8 cellular contexts compared by ENCODE assay signal in genomic region chr5:160399402-160400353, GRCh38. TPM values are rescaled to one million over a fixed set of nuclear protein-coding genes. Genes with fewer than 3 reads are reported as not detected.
DNase-seq lines count a peak whose midpoint lies in the region; ATAC-seq, FAIRE-seq and TF ChIP-seq lines count a peak whose summit lies in the region.

FAM200C (minus strand) TSS chr5:160400054; CDS start chr5:160395490, 4,564 bp downstream.

- H3K56ac ChIP-seq in H1 (replicated peaks; ENCODE audit: insufficient read length, low read depth, low read length) (peak within 1 kb of the TSS; percentile 22), mesendoderm (ENCODE audit: low read length) (peak within 1 kb of the TSS; percentile 94)

- H3K14ac ChIP-seq in H1 (ENCODE audit: insufficient read length), result no peak within 1 kb of the TSS

- DNase-seq in Caco-2 (peak; percentile 94 to 95), HT1080 (ENCODE audit: low read depth) (peak; percentile 89), H1 (ENCODE audit: low read depth in 1 of 2, low spot score in 2 of 2) (peak; percentile 60 to 92), mesendoderm (peak; percentile 98)
- peak; percentile 87 for DNase-seq in NK-92 treated with Interleukin-12 subunit alpha and Interleukin-12 subunit beta, amount 100 ng/mL, for 24 hours (lab: John Stamatoyannopoulos, UW)
- peak in 2 of 3 experiments; percentile 36 to 47 for DNase-seq in activated CD8-positive, alpha-beta memory T cell treated with anti-CD3 and anti-CD28 coated beads for 48 hours (ENCODE audit: low read depth in 2 of 3, low spot score in 2 of 3)
- DNase-seq in stimulated activated CD8-positive, alpha-beta memory T cell treated with anti-CD3 and anti-CD28 coated beads, Interleukin-12 subunit alpha, Interleukin-12 subunit beta, amount 100 ng/mL, for 4 hours (ENCODE audit: low read depth), result peak; percentile 41

- H3K36me3 Mint-ChIP-seq in Caco-2 (ENCODE audit: insufficient read depth, unreplicated experiment), result peaks cover 30% of the 10 kb centered on the region

- TF ChIP-seq EP300 in H1 (IDR thresholded peaks at IDR 0.05; ENCODE audit: borderline replicate concordance in 1 of 2, low read depth in 2 of 2, low read length in 2 of 2), result no peak

- 6% methylated on average over 41 of the region's 41 CpGs; no CpG with 5 or more reads in 1 of the 2 experiments for WGBS in H1 (ENCODE audit: extremely low coverage in 1 of 2, insufficient coverage in 1 of 2, insufficient read length in 1 of 2, insufficient replicate concordance in 2 of 2, low coverage in 1 of 2, low lambda C conversion rate in 2 of 2, missing lambda C conversion rate in 1 of 2), 2 experiments
- no CpG with 5 or more reads among the region's 41 CpGs for WGBS in mesendoderm (ENCODE audit: extremely low coverage, insufficient coverage, low lambda C conversion rate)

- POLR2A ChIA-PET in Caco-2 (lab: Charles Lee), result interaction anchor here (0.6 to 2.0 kb wide), 3 partner anchors 19 to 380 kb away, joined by 3 to 21 read pairs (median 3); partner anchors contain the start of gene SLU7
- POLR2A ChIA-PET in H1 (lab: Charles Lee; ENCODE audit: partially characterized antibody), result interaction anchor here (0.6 to 1.9 kb wide), 8 partner anchors 9 to 886 kb away, joined by 3 to 5 read pairs (median 4); partner anchors contain the start of genes PTTG1 and SLU7

- H3K27ac ChIP-seq in H1 (ENCODE audit: low read depth, low read length), result peak within 1 kb of the TSS; percentile 95
- peak within 1 kb of the TSS; percentile 95 for H3K27ac ChIP-seq in mesendoderm (ENCODE audit: low read depth, low read length)

- H2BK5ac ChIP-seq in H1 (ENCODE audit: low read depth, low read length) (peak within 1 kb of the TSS; percentile 79), mesendoderm (ENCODE audit: low read length) (peak within 1 kb of the TSS; percentile 89)

- H2BK120ac ChIP-seq in H1 (replicated peaks; ENCODE audit: low read depth, low read length) (no peak within 1 kb of the TSS), mesendoderm (ENCODE audit: low read depth, low read length) (peak within 1 kb of the TSS; percentile 47)

- H3K18ac ChIP-seq in H1 (ENCODE audit: extremely low read depth, low read length) (peak within 1 kb of the TSS; percentile 99), mesendoderm (ENCODE audit: low read length) (peak within 1 kb of the TSS; percentile 97)

- no peak for TF ChIP-seq RAD21 in H1 (IDR thresholded peaks at IDR 0.05 in 1 of 2, conservative IDR thresholded peaks at IDR 0.05 in 1 of 2; ENCODE audit: low read depth in 2 of 2, low read length in 2 of 2)

- peak within 1 kb of the TSS; percentile 95 for H4K5ac ChIP-seq in H1 (ENCODE audit: insufficient read length, low read depth, low read length)
- H4K5ac ChIP-seq in mesendoderm (ENCODE audit: low read length), result peak within 1 kb of the TSS; percentile 100

- no peak within 1 kb of the TSS for H3K23ac ChIP-seq in H1 (ENCODE audit: insufficient read length)
- no peak within 1 kb of the TSS for H3K23ac ChIP-seq in mesendoderm (ENCODE audit: low read length)

- no peak for FAIRE-seq in H1 (lab: Jason Lieb, UNC)

- no peaks in the 10 kb centered on the region for H3K9me3 Mint-ChIP-seq in Caco-2 (ENCODE audit: unreplicated experiment)

- no peak within 1 kb of the TSS for H2BK15ac ChIP-seq in H1 (ENCODE audit: low read length)
- H2BK15ac ChIP-seq in mesendoderm (replicated peaks; ENCODE audit: low read depth), result no peak within 1 kb of the TSS

- H4K20me1 ChIP-seq in H1 (replicated peaks in 1 of 2; ENCODE audit: control insufficient read depth in 1 of 2, insufficient read depth in 2 of 2, low read length in 2 of 2), result no peaks in the 10 kb centered on the region

- H3K4ac ChIP-seq in H1 (replicated peaks; ENCODE audit: insufficient read length, low read depth, low read length) (no peak within 1 kb of the TSS), mesendoderm (ENCODE audit: low read depth, low read length) (peak within 1 kb of the TSS; percentile 71)

- peak within 1 kb of the TSS; percentile 96 for H3K4me3 Mint-ChIP-seq in Caco-2 (ENCODE audit: unreplicated experiment)

- BruUV-seq in Caco-2 (replicated peaks; lab: Mats Ljungman, UMichigan), result TSS peak; percentile 60

- peak within 1 kb of the TSS; percentile 61 for H4K91ac ChIP-seq in H1 (replicated peaks; ENCODE audit: insufficient read length, low read length)

- H3K9ac ChIP-seq in H1 (replicated peaks in 1 of 4; ENCODE audit: extremely low read depth in 1 of 4, low read depth in 3 of 4, low read length in 3 of 4) (peak within 1 kb of the TSS; percentile 95 to 98 (median 96)), mesendoderm (ENCODE audit: low read length) (peak within 1 kb of the TSS; percentile 90)

- H2BK12ac ChIP-seq in H1 (ENCODE audit: low read depth, low read length), result no peak within 1 kb of the TSS

- no peaks in the 10 kb centered on the region for H3K27me3 Mint-ChIP-seq in Caco-2 (ENCODE audit: insufficient read depth, unreplicated experiment)

- H3K36me3 ChIP-seq in Caco-2 (ENCODE audit: control insufficient read depth, insufficient read depth, low read length) (no peaks in the 10 kb centered on the region), H1 (ENCODE audit: control insufficient read depth in 2 of 4, insufficient read depth in 4 of 4, low read length in 3 of 4) (peaks cover 4 to 20% (median 18%) of the 10 kb centered on the region in 4 experiments; a peak in 6 of 8 replicates), mesendoderm (ENCODE audit: control insufficient read depth, insufficient read depth, low read length) (peaks cover 2% of the 10 kb centered on the region)

- CTCF ChIA-PET in Caco-2 (lab: Charles Lee), result interaction anchor here (1.3 kb wide), 1 partner anchor 9 kb away, joined by 4 read pairs; no protein-coding TSS in a partner anchor
- CTCF ChIA-PET in H1 (lab: Charles Lee; ENCODE audit: partially characterized antibody), result interaction anchor here (0.9 to 1.3 kb wide), 3 partner anchors 38 to 318 kb away, joined by 3 read pairs; no protein-coding TSS in a partner anchor

- no peaks in the 10 kb centered on the region; the same call in 1 of the 2 replicates for H3K4me1 ChIP-seq in Caco-2
- H3K4me1 ChIP-seq in H1 (replicated peaks in 1 of 4; ENCODE audit: control insufficient read depth in 3 of 4, insufficient read depth in 4 of 4, low read length in 3 of 4), result peaks cover 0 to 5% (median 0%) of the 10 kb centered on the region in 4 experiments; a peak in 3 of 7 replicates
- peaks cover 3% of the 10 kb centered on the region for H3K4me1 ChIP-seq in mesendoderm (ENCODE audit: control insufficient read depth, low read depth, low read length)

- H3K9me3 ChIP-seq in Caco-2 (no peaks in the 10 kb centered on the region), H1 (ENCODE audit: insufficient read depth in 2 of 2, low read depth in 1 of 2, low read length in 1 of 2) (no peaks in the 10 kb centered on the region)

- H3K27me3 ChIP-seq in Caco-2 (replicated peaks; ENCODE audit: control insufficient read depth, insufficient read depth, low read length) (no peaks in the 10 kb centered on the region), H1 (replicated peaks in 1 of 4; ENCODE audit: control insufficient read depth in 3 of 4, extremely low read depth in 1 of 4, insufficient read depth in 3 of 4, low read length in 3 of 4) (no peaks in the 10 kb centered on the region), mesendoderm (ENCODE audit: insufficient read depth, low read length, poor library complexity) (no peaks in the 10 kb centered on the region)

- peak within 1 kb of the TSS; percentile 87 to 90 for H3K4me2 ChIP-seq in H1 (ENCODE audit: insufficient read depth in 1 of 2, low read depth in 2 of 2, low read length in 2 of 2)
- H3K4me2 ChIP-seq in mesendoderm (ENCODE audit: low read length), result peak within 1 kb of the TSS; percentile 76

- ATAC-seq in GM21381 (IDR thresholded peaks at IDR 0.05; ENCODE audit: unreplicated experiment), result peak; percentile 90

- H3K23me2 ChIP-seq in H1 (ENCODE audit: low read depth, low read length), result peaks cover 3% of the 10 kb centered on the region

- H4K8ac ChIP-seq in H1 (ENCODE audit: extremely low read depth, insufficient read depth, low read length) (peak within 1 kb of the TSS; percentile 99; the same call in 1 of the 2 replicates), mesendoderm (ENCODE audit: low read depth, low read length) (peak within 1 kb of the TSS; percentile 100)

- H3K79me1 ChIP-seq in H1 (ENCODE audit: low read depth, low read length), result no peaks in the 10 kb centered on the region
- no peaks in the 10 kb centered on the region for H3K79me1 ChIP-seq in mesendoderm (ENCODE audit: low read length)

- H2AK5ac ChIP-seq in H1 (ENCODE audit: low read depth, low read length) (no peak within 1 kb of the TSS), mesendoderm (ENCODE audit: low read length) (peak within 1 kb of the TSS; percentile 91)

- TF ChIP-seq POLR2A in H1 (IDR thresholded peaks at IDR 0.05; ENCODE audit: control extremely low read depth in 1 of 2, low read depth in 2 of 2, low read length in 2 of 2), result peak; percentile 94 to 99

- H3K4me3 ChIP-seq in Caco-2 (ENCODE audit: low read depth, low read length) (peak within 1 kb of the TSS; percentile 56), H1 (ENCODE audit: extremely low read depth in 1 of 4, insufficient read depth in 2 of 4, low read depth in 3 of 4, low read length in 4 of 4) (peak within 1 kb of the TSS; percentile 63 to 86 (median 83)), mesendoderm (ENCODE audit: low read length) (peak within 1 kb of the TSS; percentile 53)

- intact Hi-C loops in Caco-2 (cut with micrococcal nuclease; ENCODE audit: unreplicated experiment), result loop anchor here (1.0 kb wide), 1 partner anchor 20 kb away; the partner anchor contains the start of gene SLU7

- H2BK20ac ChIP-seq in H1 (ENCODE audit: low read length), result no peak within 1 kb of the TSS

- TF ChIP-seq CTCF in Caco-2 (IDR thresholded peaks at IDR 0.05; ENCODE audit: insufficient read depth in 1 of 2, low read depth in 1 of 2, low read length in 1 of 2, severe bottlenecking in 1 of 2, unreplicated experiment in 1 of 2) (no peak), H1 (IDR thresholded peaks at IDR 0.05; ENCODE audit: control extremely low read depth in 1 of 3, insufficient read depth in 1 of 3, low read depth in 1 of 3, low read length in 3 of 3) (no peak)

- H3K27ac Mint-ChIP-seq in Caco-2 (ENCODE audit: unreplicated experiment), result peak within 1 kb of the TSS; percentile 96

- peaks cover 0 to 21% of the 10 kb centered on the region in 2 experiments; a peak in 2 of 4 replicates for H3K79me2 ChIP-seq in H1 (ENCODE audit: control insufficient read depth in 1 of 2, insufficient read depth in 2 of 2, low read length in 2 of 2)
- H3K79me2 ChIP-seq in mesendoderm (ENCODE audit: control insufficient read depth, insufficient read depth, low read length), result no peaks in the 10 kb centered on the region

- peaks cover 6% of the 10 kb centered on the region for H3K4me1 Mint-ChIP-seq in Caco-2 (ENCODE audit: low read depth, unreplicated experiment)

- peak within 1 kb of the TSS; percentile 61 for H2AFZ ChIP-seq in H1 (ENCODE audit: low read length)

RNA-seq across cellular contexts. Expression of gene FAM200C, which starts in this region (rescaled TPM):
- 3.2 TPM in 2 replicates for total RNA-seq in Caco-2 (2022)
- total RNA-seq in HT1080 (2014; rRNA removed; shearing (Covaris generic)), result 5.0 TPM in 2 replicates
- polyA plus RNA-seq in HT1080 (2015; cell fraction: cytosol; rRNA removed), result 5.3 and 5.7 TPM in 2 replicates
- 8.9 and 10.3 TPM in 2 replicates for polyA plus RNA-seq in HT1080 (2015; cell fraction: nucleus; rRNA removed)
- total RNA-seq in H1 (2021; fragmentation: NEBNext Ultra II Directional; extraction: Animal tissue kit (Norgen Biotek cat#: 25700)), result 6.2 and 7.3 TPM in 2 replicates
- polyA plus RNA-seq in H1 (2011; rRNA removed), result 1.6 and 2.6 TPM in 2 replicates
- polyA plus RNA-seq in H1 (2011; cell fraction: cytosol; rRNA removed), result 3.2 TPM
- polyA plus RNA-seq in H1 (2011; cell fraction: nucleus; rRNA removed), result 1.3 TPM
- 3.3 to 5.1 TPM (median 3.9 TPM) in 4 replicates for polyA plus RNA-seq in H1 (2012, experiment 1 of 2)
- 0.35 TPM for polyA plus RNA-seq in H1 (2012, experiment 2 of 2)
- polyA plus RNA-seq in H1 (2013, experiment 1 of 2), result 3.6 TPM
- 3.3 TPM for polyA plus RNA-seq in H1 (2013, experiment 2 of 2)
- 5.4 and 7.5 TPM in 2 replicates for polyA minus RNA-seq in H1 (2011; rRNA and poly(A)+ RNA removed)
- polyA minus RNA-seq in H1 (2011; cell fraction: cytosol; rRNA and poly(A)+ RNA removed), result 3.0 TPM
- 7.2 TPM for polyA minus RNA-seq in H1 (2011; cell fraction: nucleus; rRNA and poly(A)+ RNA removed)
- polyA plus RNA-seq in mesendoderm (2013, experiment 1 of 2), result 1.0 TPM
- 0.97 TPM for polyA plus RNA-seq in mesendoderm (2013, experiment 2 of 2)

Comparison
In these comparisons a context has a peak if more than half of its experiments do, and no peak if none do; other contexts are left out.
1. Peak in every context shown above with its lines: DNase-seq, ATAC-seq, H3K4me3 ChIP-seq and H3K27ac ChIP-seq.
2. DNase-seq: peak in every context shown above with its lines; median percentile 98 in mesendoderm; 94 in Caco-2; 89 in HT1080; 87 in NK-92 treated with Interleukin-12 subunit alpha and Interleukin-12 subunit beta, amount 100 ng/mL, for 24 hours; 76 in H1; 42 in activated CD8-positive, alpha-beta memory T cell treated with anti-CD3 and anti-CD28 coated beads for 48 hours; 41 in stimulated activated CD8-positive, alpha-beta memory T cell treated with anti-CD3 and anti-CD28 coated beads, Interleukin-12 subunit alpha, Interleukin-12 subunit beta, amount 100 ng/mL, for 4 hours.